Comparison of ENCODE assay signal across 7 cellular contexts in the genomic region with DNA sequence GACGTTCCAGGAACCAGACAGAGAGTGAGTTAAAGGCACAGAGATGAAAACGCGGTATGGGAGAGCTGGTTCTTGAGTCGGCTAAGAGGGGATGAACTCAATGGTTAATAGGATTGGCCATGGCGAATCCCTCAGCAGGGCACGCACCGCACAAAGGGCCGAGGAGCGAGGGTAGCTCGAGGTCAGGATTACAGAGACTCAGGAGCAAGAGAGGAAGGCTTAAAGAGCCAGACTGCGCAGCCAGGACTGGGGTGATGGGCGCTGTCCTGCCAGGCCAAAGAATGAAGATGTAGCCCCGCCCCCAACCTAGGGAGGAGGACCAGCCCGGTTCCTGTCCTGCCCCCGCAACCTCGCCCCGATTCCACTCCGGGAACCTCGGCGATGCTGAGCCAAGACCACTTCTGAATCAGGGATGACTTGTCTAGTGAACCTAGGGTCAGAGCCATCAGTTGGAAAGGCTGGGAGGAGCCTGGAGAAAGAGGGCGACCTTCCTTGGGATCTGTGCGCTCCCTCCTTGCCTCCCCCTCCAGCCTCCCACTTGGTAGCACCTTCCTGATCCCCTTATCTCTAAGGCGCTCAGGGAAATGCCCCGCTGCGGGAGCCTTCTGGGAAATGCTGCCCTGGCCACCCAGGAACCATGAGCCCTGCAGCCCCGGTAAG. TPM values are rescaled to one million over a fixed set of nuclear protein-coding genes. Genes with fewer than 3 reads are reported as not detected.
DNase-seq lines count a peak whose midpoint lies in the region; ATAC-seq and TF ChIP-seq lines count a peak whose summit lies in the region.

A gene with protein sequence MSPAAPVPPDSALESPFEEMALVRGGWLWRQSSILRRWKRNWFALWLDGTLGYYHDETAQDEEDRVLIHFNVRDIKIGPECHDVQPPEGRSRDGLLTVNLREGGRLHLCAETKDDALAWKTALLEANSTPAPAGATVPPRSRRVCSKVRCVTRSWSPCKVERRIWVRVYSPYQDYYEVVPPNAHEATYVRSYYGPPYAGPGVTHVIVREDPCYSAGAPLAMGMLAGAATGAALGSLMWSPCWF (plus strand): TSS at position 610 of the 660 bp plus-strand sequence. CDS start 28 bp downstream, at position 638.

- H3K79me2 ChIP-seq in KMS-11 (ENCODE audit: insufficient read depth, low read depth) = no peaks in the 10 kb centered on the region

- H3K9me3 Mint-ChIP-seq in stimulated activated naive B cell treated with anti-CD40 and anti-IgM and Interleukin-4, amounts not matched to agents 10 μg/mL and 1 μg/mL and 100 μg/mL, for 72 hours = no peaks in the 10 kb centered on the region

- no peaks in the 10 kb centered on the region for H3K9me3 ChIP-seq in ascending aorta

- TF ChIP-seq CTCF in KMS-11 (conservative IDR thresholded peaks at IDR 0.05; ENCODE audit: low read depth, low read length) = no peak
- no peak for TF ChIP-seq CTCF in ascending aorta (IDR thresholded peaks at IDR 0.05)

- intact Hi-C loops in ascending aorta (cut with DNase I) = no loop called here

- H3K4me1 ChIP-seq in KMS-11 (ENCODE audit: low read depth, poor library complexity, severe bottlenecking) (peaks cover 8% of the 10 kb centered on the region), ascending aorta (no peaks in the 10 kb centered on the region)

- no peaks in the 10 kb centered on the region for H4K20me1 ChIP-seq in KMS-11 (ENCODE audit: insufficient read depth)

- H3K4me3 ChIP-seq in KMS-11 (IDR thresholded peaks at IDR 0.05; ENCODE audit: insufficient read depth, low read depth, low read length) (no peak within 1 kb of the TSS), ascending aorta (peak within 1 kb of the TSS; percentile 42 to 53)

- H3K27ac ChIP-seq in KMS-11 (no peak within 1 kb of the TSS), ascending aorta (no peak within 1 kb of the TSS)

- peak within 1 kb of the TSS; percentile 88 for H3K4me2 ChIP-seq in KMS-11

- no peak for DNase-seq in ascending aorta (ENCODE audit: low spot score in 2 of 2)
- DNase-seq in islet precursor cell = peak; percentile 75
- DNase-seq in stimulated activated naive B cell treated with anti-CD40 and anti-IgM and Interleukin-4, amounts not matched to agents 10 μg/mL and 1 μg/mL and 100 μg/mL, for 72 hours = no peak
- no peak for DNase-seq in SW480 (ENCODE audit: low spot score)

- ATAC-seq in stimulated activated naive B cell treated with anti-CD40 and anti-IgM and Interleukin-4, amounts not matched to agents 10 μg/mL and 1 μg/mL and 100 μg/mL, for 72 hours (replicated peaks) = no peak
- ATAC-seq in HG03432 (IDR thresholded peaks at IDR 0.05; ENCODE audit: unreplicated experiment) = no peak
- ATAC-seq in HG02759 (IDR thresholded peaks at IDR 0.05; ENCODE audit: unreplicated experiment) = no peak

- H3K36me3 ChIP-seq in KMS-11 (ENCODE audit: insufficient read depth) (no peaks in the 10 kb centered on the region), ascending aorta (no peaks in the 10 kb centered on the region)

- peak within 1 kb of the TSS; percentile 90 for H2AFZ ChIP-seq in KMS-11 (ENCODE audit: low read depth)

- no peaks in the 10 kb centered on the region for H3K27me3 ChIP-seq in KMS-11 (ENCODE audit: insufficient read depth, low read depth)
- H3K27me3 ChIP-seq in ascending aorta = no peaks in the 10 kb centered on the region

- peaks cover 9 to 10% of the 10 kb centered on the region in 2 donors for H3K27me3 Mint-ChIP-seq in stimulated activated naive B cell treated with anti-CD40 and anti-IgM and Interleukin-4, amounts not matched to agents 10 μg/mL and 1 μg/mL and 100 μg/mL, for 72 hours

- no peak within 1 kb of the TSS for H3K9ac ChIP-seq in KMS-11

- peak within 1 kb of the TSS; percentile 69 for H3K27ac Mint-ChIP-seq in stimulated activated naive B cell treated with anti-CD40 and anti-IgM and Interleukin-4, amounts not matched to agents 10 μg/mL and 1 μg/mL and 100 μg/mL, for 72 hours

- no peaks in the 10 kb centered on the region for H3K36me3 Mint-ChIP-seq in stimulated activated naive B cell treated with anti-CD40 and anti-IgM and Interleukin-4, amounts not matched to agents 10 μg/mL and 1 μg/mL and 100 μg/mL, for 72 hours

- H3K4me3 Mint-ChIP-seq in stimulated activated naive B cell treated with anti-CD40 and anti-IgM and Interleukin-4, amounts not matched to agents 10 μg/mL and 1 μg/mL and 100 μg/mL, for 72 hours = peak within 1 kb of the TSS; percentile 77 to 80

- peaks cover 8 to 20% of the 10 kb centered on the region in 2 donors for H3K4me1 Mint-ChIP-seq in stimulated activated naive B cell treated with anti-CD40 and anti-IgM and Interleukin-4, amounts not matched to agents 10 μg/mL and 1 μg/mL and 100 μg/mL, for 72 hours

RNA-seq across cellular contexts. Expression of the gene that starts here (rescaled TPM):
- 3.5 TPM for total RNA-seq in ascending aorta
